In genomic region chr6:43733471-43734293, GRCh38 we compare ENCODE assay signal across 9 cellular contexts. TPM values are rescaled to one million over a fixed set of nuclear protein-coding genes. Genes with fewer than 3 reads are reported as not detected.
DNase-seq lines count a peak whose midpoint lies in the region; ATAC-seq, FAIRE-seq and TF ChIP-seq lines count a peak whose summit lies in the region.
"Had no signal": no experiment of that assay in that cellular context is flagged by ENCODE, and none has a peak within 500 bp of the region (broad histone marks: within the 10 kb centered on the region; RNA-seq: fewer than 3 reads in every experiment).

No MANE protein-coding gene starts in this region.

- H3K27ac Mint-ChIP-seq in activated naive CD4-positive, alpha-beta T cell treated with anti-CD3 and anti-CD28 coated beads, Interleukin-2, amount 50 U/mL, for 72 hours = peak overlapping the region; percentile 40 to 84
- H3K27ac Mint-ChIP-seq in glutamatergic neuron (ENCODE audit: unreplicated experiment) = no peak overlapping the region
- H3K27ac Mint-ChIP-seq: nephron had no signal

- H3K36me3 ChIP-seq in psoas muscle (ENCODE audit: insufficient read depth in 1 of 2, low read depth in 1 of 2) = no peaks in the 10 kb centered on the region

- WGBS in psoas muscle, 3 donors = 56 to 61% (median 60%) methylated on average over 10 of the region's 10 CpGs

- FAIRE-seq in frontal cortex (lab: Jason Lieb, UNC) = no peak

- no peak overlapping the region for H3K27ac ChIP-seq in psoas muscle

- peaks cover 27% of the 10 kb centered on the region for H3K9me3 ChIP-seq in psoas muscle

- ATAC-seq in GM19455 (IDR thresholded peaks at IDR 0.05; ENCODE audit: unreplicated experiment) (peak; percentile 64), psoas muscle (no peak)
- peak; percentile 50 to 93 for ATAC-seq in activated naive CD4-positive, alpha-beta T cell treated with anti-CD3 and anti-CD28 coated beads, Interleukin-2, amount 50 U/mL, for 72 hours

- H3K4me3 ChIP-seq in Jurkat, Clone E6-1 (ENCODE audit: low read length) = no peak overlapping the region
- no peak overlapping the region for H3K4me3 ChIP-seq in psoas muscle

- no peaks in the 10 kb centered on the region for H3K27me3 Mint-ChIP-seq in glutamatergic neuron (ENCODE audit: unreplicated experiment)

- no peaks in the 10 kb centered on the region for H3K4me1 ChIP-seq in psoas muscle

- intact Hi-C loops in psoas muscle (cut with DNase I) = no loop called here

- DNase-seq in Jurkat, Clone E6-1 (ENCODE audit: low read depth, low spot score) = peak; percentile 72
- DNase-seq in activated naive CD4-positive, alpha-beta T cell treated with anti-CD3 and anti-CD28 coated beads, Interleukin-2, amount 50 U/mL, for 72 hours (ENCODE audit: low spot score in 2 of 2) = peak in 1 of 2 donors; percentile 66
- DNase-seq in stimulated activated CD8-positive, alpha-beta memory T cell treated with anti-CD3 and anti-CD28 coated beads, Interleukin-12 subunit alpha, Interleukin-12 subunit beta, amount 100 ng/mL, for 4 hours (ENCODE audit: low read depth) = peak; percentile 22
- DNase-seq in glutamatergic neuron (no peak), frontal cortex (ENCODE audit: low spot score in 2 of 2) (no peak), inferior parietal cortex (ENCODE audit: extremely low spot score) (no peak), psoas muscle (no peak)

- peaks cover 13 to 21% of the 10 kb centered on the region in 2 donors for H3K9me3 Mint-ChIP-seq in activated naive CD4-positive, alpha-beta T cell treated with anti-CD3 and anti-CD28 coated beads, Interleukin-2, amount 50 U/mL, for 72 hours
- peaks cover 2% of the 10 kb centered on the region for H3K9me3 Mint-ChIP-seq in glutamatergic neuron (ENCODE audit: unreplicated experiment)

- no peak for TF ChIP-seq CTCF in glutamatergic neuron (IDR thresholded peaks at IDR 0.05; ENCODE audit: partially characterized antibody, unreplicated experiment)
- TF ChIP-seq CTCF in psoas muscle (IDR thresholded peaks at IDR 0.05) = no peak

- no peaks in the 10 kb centered on the region for H3K4me1 Mint-ChIP-seq in glutamatergic neuron (ENCODE audit: low read depth, unreplicated experiment)

- no peaks in the 10 kb centered on the region for H3K27me3 ChIP-seq in psoas muscle (ENCODE audit: insufficient read depth in 3 of 3, low read length in 2 of 3)

- H3K4me3 Mint-ChIP-seq in glutamatergic neuron (ENCODE audit: unreplicated experiment) = no peak overlapping the region
- H3K4me3 Mint-ChIP-seq: nephron had no signal

- H3K36me3 Mint-ChIP-seq in activated naive CD4-positive, alpha-beta T cell treated with anti-CD3 and anti-CD28 coated beads, Interleukin-2, amount 50 U/mL, for 72 hours = peaks cover 0 to 6% of the 10 kb centered on the region in 2 donors
- H3K36me3 Mint-ChIP-seq in glutamatergic neuron (ENCODE audit: unreplicated experiment) = no peaks in the 10 kb centered on the region

RNA-seq across cellular contexts. Expression of gene VEGFA, which starts 36.3 kb away (rescaled TPM):
- polyA plus RNA-seq in Jurkat, Clone E6-1 (2012; ENCODE audit: insufficient read depth, insufficient read length) = 8.8 TPM
- total RNA-seq in activated naive CD4-positive, alpha-beta T cell treated with anti-CD3 and anti-CD28 coated beads, Interleukin-2, amount 50 U/mL, for 72 hours = 10 to 100 TPM; 24.1 to 79.2 TPM
- total RNA-seq in glutamatergic neuron (ENCODE audit: unreplicated experiment) (21.6 TPM), frontal cortex (15.5 TPM), psoas muscle (100 to 1,000 TPM; 132 to 345 (median 208) TPM)
- polyA plus RNA-seq in psoas muscle = 100 to 1,000 TPM in 1 of 3 donors, 10 to 100 TPM in 2; 78.1 to 125 (median 88.3) TPM

RNA-seq across cellular contexts. Expression of gene MRPS18A, which starts 46.1 kb away (rescaled TPM):
- polyA plus RNA-seq in Jurkat, Clone E6-1 (2012; ENCODE audit: insufficient read depth, insufficient read length) = 88.3 TPM
- total RNA-seq in activated naive CD4-positive, alpha-beta T cell treated with anti-CD3 and anti-CD28 coated beads, Interleukin-2, amount 50 U/mL, for 72 hours = 10 to 100 TPM; 37.8 to 51.5 TPM
- total RNA-seq in glutamatergic neuron (ENCODE audit: unreplicated experiment) = 27.7 TPM
- 16.3 TPM for total RNA-seq in frontal cortex
- 100 to 1,000 TPM in 2 of 4 donors, 10 to 100 TPM in 2; 64.1 to 152 (median 103) TPM for total RNA-seq in psoas muscle
- 100 to 1,000 TPM; 106 to 151 (median 148) TPM for polyA plus RNA-seq in psoas muscle

Comparison
In these comparisons a context has a peak if more than half of its experiments do, and no peak if none do; other contexts are left out.
1. ATAC-seq: peak in GM19455 (single experiment) and activated naive CD4-positive, alpha-beta T cell treated with anti-CD3 and anti-CD28 coated beads, Interleukin-2, amount 50 U/mL, for 72 hours (2 of 2); none in psoas muscle (0 of 4).
2. DNase-seq: peak in Jurkat, Clone E6-1 (single experiment) and stimulated activated CD8-positive, alpha-beta memory T cell treated with anti-CD3 and anti-CD28 coated beads, Interleukin-12 subunit alpha, Interleukin-12 subunit beta, amount 100 ng/mL, for 4 hours (single experiment); none in glutamatergic neuron (single experiment), frontal cortex (0 of 2), inferior parietal cortex (single experiment) and psoas muscle (0 of 2).